Comparison of ENCODE assay signal across 8 cellular contexts in the genomic region with DNA sequence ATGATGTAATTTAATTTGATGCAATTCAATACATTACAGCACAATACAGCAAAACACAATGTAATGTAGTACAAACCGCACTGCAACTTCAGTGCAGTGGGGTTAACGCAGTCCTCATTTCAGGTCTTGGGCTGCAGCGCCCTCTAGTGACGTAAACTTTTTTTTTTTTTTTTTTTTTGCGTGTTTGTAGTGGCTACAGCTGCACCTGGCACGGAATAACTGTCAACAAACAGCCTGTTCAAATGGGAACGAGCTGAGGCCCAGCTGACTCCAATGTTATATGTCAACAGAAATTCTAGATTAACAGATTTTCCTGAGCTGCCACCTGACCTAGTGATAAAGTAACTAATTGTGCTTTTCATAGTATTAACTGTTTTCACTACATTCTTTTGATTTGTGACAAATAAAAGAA. TPM values are rescaled to one million over a fixed set of nuclear protein-coding genes. Genes with fewer than 3 reads are reported as not detected.
DNase-seq lines count a peak whose midpoint lies in the region; ATAC-seq and TF ChIP-seq lines count a peak whose summit lies in the region.

No MANE protein-coding gene starts in this region.

- no peak overlapping the region for H2AFZ ChIP-seq in hepatocyte

- H3K27ac ChIP-seq in hepatocyte: no peak overlapping the region

- H3K4me2 ChIP-seq in hepatocyte: no peak overlapping the region

- ATAC-seq in GM19043 (IDR thresholded peaks at IDR 0.05; ENCODE audit: low read depth, unreplicated experiment) (peak; percentile 86), HG03159 (IDR thresholded peaks at IDR 0.05; ENCODE audit: unreplicated experiment) (peak; percentile 70)
- ATAC-seq in stimulated activated naive CD8-positive, alpha-beta T cell treated with anti-CD3 and anti-CD28 coated beads, Interleukin-15, Interleukin-2, amounts not matched to agents 100 U/mL and 50 U/mL, for 24 hours: no peak

- H3K4me3 ChIP-seq in adipocyte (ENCODE audit: low read length) (no peak overlapping the region), hepatocyte (no peak overlapping the region)

- H3K4me1 ChIP-seq in adipocyte (ENCODE audit: control insufficient read depth, insufficient read depth, low read length) (no peaks in the 10 kb centered on the region), hepatocyte (ENCODE audit: insufficient read depth) (no peaks in the 10 kb centered on the region)

- 3% methylated on average over 6 of the region's 7 CpGs for WGBS in hepatocyte (ENCODE audit: low lambda C conversion rate, missing lambda C conversion rate)

- DNase-seq in DMS153 treated with DMSO at 0.1 percent for 48 hours (lab: John Stamatoyannopoulos, UW; ENCODE audit: unreplicated experiment) (peak; percentile 68), NCI-H2171 treated with DMSO at 0.1 percent for 48 hours (lab: John Stamatoyannopoulos, UW) (peak; percentile 79), adipocyte (ENCODE audit: low read depth) (peak; percentile 88), hepatocyte (ENCODE audit: low spot score) (peak; percentile 65)
- DNase-seq in stimulated activated naive CD8-positive, alpha-beta T cell treated with anti-CD3 and anti-CD28 coated beads, Interleukin-15, Interleukin-2, amounts not matched to agents 100 U/mL and 50 U/mL, for 24 hours: peak; percentile 7
- no peak for DNase-seq in stimulated activated CD4-positive, alpha-beta T cell treated with anti-CD3 and anti-CD28 coated beads, Interleukin-12 subunit alpha, Interleukin-12 subunit beta, amount 100 ng/mL, for 4 hours

- peak; percentile 49 for TF ChIP-seq CTCF in hepatocyte (IDR thresholded peaks at IDR 0.05; ENCODE audit: poor library complexity)

- H3K36me3 ChIP-seq in adipocyte (ENCODE audit: control insufficient read depth, insufficient read depth, low read length, severe bottlenecking) (no peaks in the 10 kb centered on the region), hepatocyte (replicated peaks; ENCODE audit: insufficient read depth, low read depth) (no peaks in the 10 kb centered on the region)

- H3K27me3 ChIP-seq in adipocyte (replicated peaks; ENCODE audit: control insufficient read depth, insufficient read depth, low read length): no peaks in the 10 kb centered on the region
- H3K27me3 ChIP-seq in hepatocyte: no peaks in the 10 kb centered on the region

- no peaks in the 10 kb centered on the region for H3K79me2 ChIP-seq in hepatocyte

- H3K9me3 ChIP-seq in adipocyte (ENCODE audit: control insufficient read depth, low read length) (no peaks in the 10 kb centered on the region), hepatocyte (ENCODE audit: low read depth) (no peaks in the 10 kb centered on the region)

- no peaks in the 10 kb centered on the region for H3K9me2 ChIP-seq in hepatocyte (replicated peaks; ENCODE audit: insufficient read depth)

- no peak overlapping the region for H3K9ac ChIP-seq in adipocyte (ENCODE audit: low read length)

- no peaks in the 10 kb centered on the region for H4K20me1 ChIP-seq in hepatocyte (ENCODE audit: insufficient read depth, poor library complexity, severe bottlenecking)

RNA-seq across cellular contexts. Expression of a gene that starts 33.5 kb away (rescaled TPM):
- 6.0 and 6.5 TPM in 2 replicates for total RNA-seq in hepatocyte
- polyA plus RNA-seq in hepatocyte: 2.1 and 3.0 TPM in 2 replicates
